ENCODE assay signal across 21 cellular contexts in the genomic region with DNA sequence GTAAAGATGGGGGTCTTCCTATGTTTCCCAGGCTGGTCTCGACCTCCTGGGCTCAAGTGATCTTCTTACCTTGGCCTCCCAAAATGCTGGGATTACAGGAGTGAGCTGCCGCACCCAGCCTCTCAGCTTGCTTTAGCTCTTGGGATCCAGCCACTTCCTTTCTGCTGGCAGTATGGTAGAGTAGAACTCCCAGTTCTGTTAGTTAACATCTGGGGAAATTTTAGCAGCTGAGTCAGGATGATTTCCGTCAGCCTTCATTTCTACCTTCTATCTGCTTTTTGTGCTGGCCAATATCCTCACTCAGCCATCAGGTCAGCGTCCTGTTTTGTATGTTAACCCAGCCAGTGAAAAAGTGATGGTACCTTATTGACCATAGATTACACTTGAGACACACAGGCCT.
"Had no signal": no experiment of that assay in that cellular context is flagged by ENCODE, and none has a peak within 500 bp of the region (broad histone marks: within the 10 kb centered on the region; RNA-seq: fewer than 3 reads in every experiment).

No MANE protein-coding gene starts in this region.

- H3K9me3 ChIP-seq: MG63, SJCRH30 had no signal

- DNase-seq: Karpas-422, KBM-7, MG63, NCI-H1092, NCI-H1105 treated with DMSO at 0.1 percent for 48 hours, NCI-H1417 treated with DMSO at 0.1 percent for 48 hours, NCI-H146, NCI-H1694 treated with DMSO at 0.1 percent for 48 hours, NCI-H1930, NCI-H2081, NCI-H2107, NCI-H2227 treated with DMSO at 0.1 percent for 48 hours, NCI-H446, NCI-H510A, NCI-H524 treated with DMSO at 0.1 percent for 48 hours, NCI-H69, NCI-H774, RPMI8226, SHP77 treated with DMSO at 0.1 percent for 48 hours, SJCRH30 had no signal

- H3K27me3 ChIP-seq: MG63, SJCRH30 had no signal

- ATAC-seq: SK-N-SH treated with all-trans-retinoic acid at 6 μM for 48 hours had no signal

- H3K36me3 ChIP-seq: MG63, SJCRH30 had no signal

- H3K4me3 ChIP-seq: MG63, SJCRH30 had no signal

- H3K4me1 ChIP-seq: SJCRH30 had no signal

- H3K27ac ChIP-seq: SJCRH30 had no signal
